Comparison of ENCODE assay signal across 12 cellular contexts in genomic region chr13:47478985-47479384, GRCh38.
"Had no signal": no experiment of that assay in that cellular context is flagged by ENCODE, and none has a peak within 500 bp of the region (broad histone marks: within the 10 kb centered on the region; RNA-seq: fewer than 3 reads in every experiment).

No MANE protein-coding gene starts in this region.

- H3K36me3 ChIP-seq: gastrocnemius medialis, heart right ventricle, sigmoid colon, spleen had no signal

- H3K4me1 ChIP-seq: gastrocnemius medialis, heart right ventricle, psoas muscle, sigmoid colon, spleen had no signal

- ATAC-seq: gastrocnemius medialis, heart right ventricle, psoas muscle had no signal

- H3K4me3 ChIP-seq: gastrocnemius medialis, heart right ventricle, psoas muscle, sigmoid colon, spleen had no signal

- FAIRE-seq: endothelial cell of umbilical vein had no signal

- H3K27ac ChIP-seq: gastrocnemius medialis, heart right ventricle, psoas muscle, sigmoid colon, spleen had no signal

- H3K27me3 ChIP-seq: gastrocnemius medialis, heart right ventricle, sigmoid colon, spleen had no signal

- H3K9me3 ChIP-seq: gastrocnemius medialis, psoas muscle, spleen had no signal

- DNase-seq: activated CD4-positive, alpha-beta T cell treated with anti-CD3 and anti-CD28 coated beads, Interleukin-2, amount 50 U/mL, for 1 hour; activated CD8-positive, alpha-beta memory T cell treated with anti-CD3 and anti-CD28 coated beads for 24 hours; activated naive CD8-positive, alpha-beta T cell treated with anti-CD3 and anti-CD28 coated beads for 36 hours; cortex of kidney; effector CD8-positive, alpha-beta T cell; gastrocnemius medialis; mammary epithelial cell; psoas muscle; sigmoid colon; spleen had no signal
